20 cellular contexts compared by ENCODE assay signal in genomic region chr14:95816539-95816938, GRCh38.
DNase-seq lines count a peak whose midpoint lies in the region; ATAC-seq, FAIRE-seq and TF ChIP-seq lines count a peak whose summit lies in the region.
"Had no signal": no experiment of that assay in that cellular context is flagged by ENCODE, and none has a peak within 500 bp of the region (broad histone marks: within the 10 kb centered on the region; RNA-seq: fewer than 3 reads in every experiment).

No MANE protein-coding gene starts in this region.

- no peak for TF ChIP-seq RAD21 in H1 (IDR thresholded peaks at IDR 0.05 in 1 of 2, conservative IDR thresholded peaks at IDR 0.05 in 1 of 2; ENCODE audit: low read depth in 2 of 2, low read length in 2 of 2)

- no peak overlapping the region for H3K9ac ChIP-seq in H1 (replicated peaks in 1 of 4; ENCODE audit: extremely low read depth in 1 of 4, low read depth in 3 of 4, low read length in 3 of 4)
- no peak overlapping the region for H3K9ac ChIP-seq in parathyroid adenoma
- H3K9ac ChIP-seq: GM23248, KMS-11 had no signal

- no peak for ATAC-seq in GM18861 (IDR thresholded peaks at IDR 0.05; ENCODE audit: unreplicated experiment)
- ATAC-seq: A549 had no signal

- no peak overlapping the region for H2BK120ac ChIP-seq in H1 (replicated peaks; ENCODE audit: low read depth, low read length)

- no peak overlapping the region for H2AFZ ChIP-seq in H1 (ENCODE audit: low read length)
- peak overlapping the region; percentile 42 for H2AFZ ChIP-seq in parathyroid adenoma
- H2AFZ ChIP-seq: GM23248 had no signal

- H3K79me1 ChIP-seq in H1 (ENCODE audit: low read depth, low read length), result no peaks in the 10 kb centered on the region

- H3K23me2 ChIP-seq in H1 (ENCODE audit: low read depth, low read length), result no peaks in the 10 kb centered on the region

- H3K4me1 ChIP-seq in H1 (replicated peaks in 1 of 4; ENCODE audit: control insufficient read depth in 3 of 4, insufficient read depth in 4 of 4, low read length in 3 of 4) (peaks cover 3 to 23% (median 10%) of the 10 kb centered on the region in 4 experiments; a peak in 6 of 7 replicates), parathyroid adenoma (peaks cover 75% of the 10 kb centered on the region)
- H3K4me1 ChIP-seq: A549, Caco-2 had no signal

- WGBS in H1 (ENCODE audit: extremely low coverage in 1 of 2, insufficient coverage in 1 of 2, insufficient read length in 1 of 2, insufficient replicate concordance in 2 of 2, low coverage in 1 of 2, low lambda C conversion rate in 2 of 2, missing lambda C conversion rate in 1 of 2), 2 experiments, result 82% methylated on average over 7 of the region's 7 CpGs; no CpG with 5 or more reads in 1 of the 2 experiments

- H3K79me2 ChIP-seq in H1 (ENCODE audit: control insufficient read depth in 1 of 2, insufficient read depth in 2 of 2, low read length in 2 of 2) (no peaks in the 10 kb centered on the region), parathyroid adenoma (no peaks in the 10 kb centered on the region)

- H3K4ac ChIP-seq in H1 (replicated peaks; ENCODE audit: insufficient read length, low read depth, low read length), result no peak overlapping the region

- DNase-seq in DMS53 (lab: John Stamatoyannopoulos, UW) (peak; percentile 31), DMS53 treated with DMSO at 0.1 percent for 48 hours (lab: John Stamatoyannopoulos, UW; ENCODE audit: unreplicated experiment) (no peak), H1 (ENCODE audit: low read depth in 1 of 2, low spot score in 2 of 2) (peak in 1 of 2 experiments; percentile 27), NCI-H1417 (lab: John Stamatoyannopoulos, UW) (no peak), cortex of kidney (lab: John Stamatoyannopoulos, UW) (no peak)
- DNase-seq: AML-193; Caco-2; CD4-positive, alpha-beta T cell; DMS79 treated with DMSO at 0.1 percent for 48 hours; GF-D8; GM23248; H7 had no signal

- no peak overlapping the region for H2BK5ac ChIP-seq in H1 (ENCODE audit: low read depth, low read length)

- FAIRE-seq in H1 (lab: Jason Lieb, UNC), result no peak
- FAIRE-seq: A549, D721Med, GM19239 had no signal

- TF ChIP-seq CTCF in H1 (IDR thresholded peaks at IDR 0.05; ENCODE audit: control extremely low read depth in 1 of 3, insufficient read depth in 1 of 3, low read depth in 1 of 3, low read length in 3 of 3) (no peak), parathyroid adenoma (IDR thresholded peaks at IDR 0.05) (no peak)

- POLR2A ChIA-PET in H1 (lab: Charles Lee; ENCODE audit: partially characterized antibody), result no interaction called here

- H2BK20ac ChIP-seq in H1 (ENCODE audit: low read length), result 0 out of 2 replicates have a peak overlapping the region, but pooled peaks have one; percentile 52

- H2AK5ac ChIP-seq in H1 (ENCODE audit: low read depth, low read length), result no peak overlapping the region

- no peaks in the 10 kb centered on the region; a peak in 2 of 7 replicates for H3K27me3 ChIP-seq in H1 (replicated peaks in 1 of 4; ENCODE audit: control insufficient read depth in 3 of 4, extremely low read depth in 1 of 4, insufficient read depth in 3 of 4, low read length in 3 of 4)
- no peaks in the 10 kb centered on the region for H3K27me3 ChIP-seq in parathyroid adenoma (ENCODE audit: control insufficient read depth, insufficient read depth, low read length)

- no peak overlapping the region for H4K5ac ChIP-seq in H1 (ENCODE audit: insufficient read length, low read depth, low read length)

- H3K9me3 ChIP-seq in H1 (ENCODE audit: insufficient read depth in 2 of 2, low read depth in 1 of 2, low read length in 1 of 2), result no peaks in the 10 kb centered on the region
- no peaks in the 10 kb centered on the region for H3K9me3 ChIP-seq in parathyroid adenoma (ENCODE audit: control insufficient read depth, low read length)
- H3K9me3 ChIP-seq: A549, Caco-2 had no signal

- no peaks in the 10 kb centered on the region for H4K20me1 ChIP-seq in H1 (replicated peaks in 1 of 2; ENCODE audit: control insufficient read depth in 1 of 2, insufficient read depth in 2 of 2, low read length in 2 of 2)

- H3K56ac ChIP-seq in H1 (replicated peaks; ENCODE audit: insufficient read length, low read depth, low read length), result no peak overlapping the region

- H3K18ac ChIP-seq in H1 (ENCODE audit: extremely low read depth, low read length), result no peak overlapping the region

- H3K14ac ChIP-seq in H1 (ENCODE audit: insufficient read length), result no peak overlapping the region

- TF ChIP-seq EP300 in H1 (IDR thresholded peaks at IDR 0.05; ENCODE audit: borderline replicate concordance in 1 of 2, low read depth in 2 of 2, low read length in 2 of 2), result no peak

- CTCF ChIA-PET in H1 (lab: Charles Lee; ENCODE audit: partially characterized antibody), result interaction anchor here (0.6 to 1.4 kb wide), 3 partner anchors 17 to 160 kb away, joined by 3 to 4 read pairs (median 3); no protein-coding TSS in a partner anchor

- H3K27ac ChIP-seq in H1 (ENCODE audit: low read depth, low read length) (no peak overlapping the region), parathyroid adenoma (peak overlapping the region; percentile 77)
- H3K27ac ChIP-seq: 22Rv1, A549, GM23248, HL-60, KMS-11 had no signal

- H3K23ac ChIP-seq in H1 (ENCODE audit: insufficient read length), result no peak overlapping the region

- no peaks in the 10 kb centered on the region for H3K36me3 ChIP-seq in H1 (ENCODE audit: control insufficient read depth in 2 of 4, insufficient read depth in 4 of 4, low read length in 3 of 4)
- no peaks in the 10 kb centered on the region for H3K36me3 ChIP-seq in parathyroid adenoma (ENCODE audit: control insufficient read depth, insufficient read depth, low read length)

- H4K91ac ChIP-seq in H1 (replicated peaks; ENCODE audit: insufficient read length, low read length), result peak overlapping the region; percentile 44

- no peak for TF ChIP-seq POLR2A in H1 (IDR thresholded peaks at IDR 0.05; ENCODE audit: control extremely low read depth in 1 of 2, low read depth in 2 of 2, low read length in 2 of 2)

- H3K4me2 ChIP-seq in H1 (ENCODE audit: insufficient read depth in 1 of 2, low read depth in 2 of 2, low read length in 2 of 2) (no peak overlapping the region), parathyroid adenoma (ENCODE audit: low read length) (no peak overlapping the region)
- H3K4me2 ChIP-seq: A549, KMS-11 had no signal

- H4K8ac ChIP-seq in H1 (ENCODE audit: extremely low read depth, insufficient read depth, low read length), result no peak overlapping the region; the same call in 1 of the 2 replicates

- H2BK12ac ChIP-seq in H1 (ENCODE audit: low read depth, low read length), result no peak overlapping the region

- H2BK15ac ChIP-seq in H1 (ENCODE audit: low read length), result no peak overlapping the region

- H3K4me3 ChIP-seq in H1 (ENCODE audit: extremely low read depth in 1 of 4, insufficient read depth in 2 of 4, low read depth in 3 of 4, low read length in 4 of 4) (no peak overlapping the region), parathyroid adenoma (ENCODE audit: low read depth, low read length) (no peak overlapping the region)
- H3K4me3 ChIP-seq: A549, GM23248 had no signal

TF ChIP-seq in H1, 55 proteins besides CTCF, POLR2A, EP300 and RAD21:
- TF ChIP-seq PHF8 (conservative IDR thresholded peaks at IDR 0.05; ENCODE audit: low read depth, low read length) (no peak), YY1 (IDR thresholded peaks at IDR 0.05; ENCODE audit: low read depth, low read length) (no peak), FOSL1 (IDR thresholded peaks at IDR 0.05; ENCODE audit: insufficient read depth, low read depth, low read length) (no peak), TBP (IDR thresholded peaks at IDR 0.05; ENCODE audit: low read depth, low read length) (no peak), EZH2 (IDR thresholded peaks at IDR 0.05; ENCODE audit: low read depth, low read length, severe bottlenecking) (no peak), E2F6 (IDR thresholded peaks at IDR 0.05) (no peak), KDM4A (IDR thresholded peaks at IDR 0.05; ENCODE audit: low read depth, low read length, severe bottlenecking) (no peak), HDAC6 (IDR thresholded peaks at IDR 0.05; ENCODE audit: low read depth, low read length) (no peak), CEBPB (IDR thresholded peaks at IDR 0.05; ENCODE audit: low read depth, low read length) (no peak), CBX5 (IDR thresholded peaks at IDR 0.05; ENCODE audit: low read depth, low read length) (no peak), CHD2 (IDR thresholded peaks at IDR 0.05; ENCODE audit: low read length) (no peak), SAP30 (IDR thresholded peaks at IDR 0.05; ENCODE audit: insufficient read depth, insufficient replicate concordance, low read length) (no peak), SRF (IDR thresholded peaks at IDR 0.05; ENCODE audit: low read depth, low read length) (no peak), TCF12 (IDR thresholded peaks at IDR 0.05; ENCODE audit: low read depth, low read length) (no peak)
TF ChIP-seq in H1: peak in this region for 0.
